26 cellular contexts compared by ENCODE assay signal in genomic region chr15:86221119-86221518, GRCh38.
"Had no signal": no experiment of that assay in that cellular context is flagged by ENCODE, and none has a peak within 500 bp of the region (broad histone marks: within the 10 kb centered on the region; RNA-seq: fewer than 3 reads in every experiment).

No MANE protein-coding gene starts in this region.

- H3K4me3 ChIP-seq: coronary artery, dorsolateral prefrontal cortex, esophagus squamous epithelium, gastrocnemius medialis, heart right ventricle, left lung, lower lobe of right lung, mucosa of descending colon had no signal

- H3K27ac Mint-ChIP-seq: mesothelial cell of epicardium had no signal

- H3K27ac ChIP-seq: coronary artery, dorsolateral prefrontal cortex, epithelial cell of prostate, esophagus squamous epithelium, gastrocnemius medialis, heart right ventricle, left lung, lower lobe of right lung had no signal

- H3K27me3 ChIP-seq: gastrocnemius medialis, left lung had no signal

- H3K36me3 ChIP-seq: esophagus squamous epithelium, gastrocnemius medialis, heart right ventricle, left lung, lower lobe of right lung had no signal

- H3K4me1 ChIP-seq: esophagus squamous epithelium, gastrocnemius medialis, heart right ventricle, left lung, lower lobe of right lung had no signal

- H3K4me3 Mint-ChIP-seq: mesothelial cell of epicardium, naive B cell had no signal

- H3K36me3 Mint-ChIP-seq: mesothelial cell of epicardium had no signal

- FAIRE-seq: endometrium, islet of Langerhans, keratinocyte had no signal

- H3K4me1 Mint-ChIP-seq: mesothelial cell of epicardium, naive B cell had no signal

- DNase-seq: dermis blood vessel endothelial cell; dorsolateral prefrontal cortex; effector CD4-positive, alpha-beta T cell; effector memory CD4-positive, alpha-beta T cell; erythroblast; esophagus squamous epithelium; foreskin fibroblast; gastrocnemius medialis; glutamatergic neuron; head of caudate nucleus; heart right ventricle; hippocampal formation; left cardiac atrium; left lung; left ventricle myocardium superior; lower lobe of right lung; mesenchymal stem cell; mucosa of descending colon; naive B cell had no signal

- H3K9me3 ChIP-seq: esophagus squamous epithelium, gastrocnemius medialis, mucosa of descending colon had no signal

- ATAC-seq: esophagus mucosa, gastrocnemius medialis, heart right ventricle, left cardiac atrium, left lung, left ventricle myocardium superior, lower lobe of right lung, mucosa of descending colon had no signal
